Comparison of ENCODE assay signal across 1 cellular context in the genomic region with DNA sequence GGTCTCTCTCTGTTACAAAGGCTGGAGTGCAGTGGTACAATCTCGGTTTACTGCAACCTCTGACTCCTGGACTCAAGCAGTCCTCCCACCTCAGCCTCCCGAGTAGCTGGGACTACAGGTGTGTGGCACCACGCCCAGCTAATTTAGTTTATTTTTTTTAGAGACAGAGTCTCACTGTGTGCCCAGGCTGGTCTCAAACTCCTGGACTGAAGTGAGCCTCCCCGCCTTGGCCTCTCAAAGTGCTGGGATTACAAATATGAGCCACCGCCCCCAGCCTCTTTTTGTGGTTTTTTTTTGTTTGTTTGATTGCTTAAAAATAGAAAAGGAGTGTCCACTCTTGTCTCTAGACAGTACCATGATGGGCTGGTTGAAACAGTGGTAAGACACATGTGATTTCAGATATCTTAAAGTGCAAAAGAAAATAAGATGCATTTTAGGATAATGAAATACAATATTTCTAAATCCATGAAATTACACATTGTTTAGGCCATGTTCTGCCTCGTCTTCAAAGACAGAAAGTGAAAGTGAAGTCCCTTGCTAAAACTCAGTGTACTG.
TF ChIP-seq lines count a peak whose summit lies in the region.

No MANE protein-coding gene starts in this region.

TF ChIP-seq in GM12878, 131 proteins besides CTCF, POLR2A, EP300 and RAD21:
- TF ChIP-seq, protein P1, sequence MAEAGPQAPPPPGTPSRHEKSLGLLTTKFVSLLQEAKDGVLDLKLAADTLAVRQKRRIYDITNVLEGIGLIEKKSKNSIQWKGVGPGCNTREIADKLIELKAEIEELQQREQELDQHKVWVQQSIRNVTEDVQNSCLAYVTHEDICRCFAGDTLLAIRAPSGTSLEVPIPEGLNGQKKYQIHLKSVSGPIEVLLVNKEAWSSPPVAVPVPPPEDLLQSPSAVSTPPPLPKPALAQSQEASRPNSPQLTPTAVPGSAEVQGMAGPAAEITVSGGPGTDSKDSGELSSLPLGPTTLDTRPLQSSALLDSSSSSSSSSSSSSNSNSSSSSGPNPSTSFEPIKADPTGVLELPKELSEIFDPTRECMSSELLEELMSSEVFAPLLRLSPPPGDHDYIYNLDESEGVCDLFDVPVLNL (IDR thresholded peaks at IDR 0.05; ENCODE audit: low read depth, low read length) = no peak
- TF ChIP-seq, protein P2, sequence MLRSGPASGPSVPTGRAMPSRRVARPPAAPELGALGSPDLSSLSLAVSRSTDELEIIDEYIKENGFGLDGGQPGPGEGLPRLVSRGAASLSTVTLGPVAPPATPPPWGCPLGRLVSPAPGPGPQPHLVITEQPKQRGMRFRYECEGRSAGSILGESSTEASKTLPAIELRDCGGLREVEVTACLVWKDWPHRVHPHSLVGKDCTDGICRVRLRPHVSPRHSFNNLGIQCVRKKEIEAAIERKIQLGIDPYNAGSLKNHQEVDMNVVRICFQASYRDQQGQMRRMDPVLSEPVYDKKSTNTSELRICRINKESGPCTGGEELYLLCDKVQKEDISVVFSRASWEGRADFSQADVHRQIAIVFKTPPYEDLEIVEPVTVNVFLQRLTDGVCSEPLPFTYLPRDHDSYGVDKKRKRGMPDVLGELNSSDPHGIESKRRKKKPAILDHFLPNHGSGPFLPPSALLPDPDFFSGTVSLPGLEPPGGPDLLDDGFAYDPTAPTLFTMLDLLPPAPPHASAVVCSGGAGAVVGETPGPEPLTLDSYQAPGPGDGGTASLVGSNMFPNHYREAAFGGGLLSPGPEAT (IDR thresholded peaks at IDR 0.05; ENCODE audit: low read depth) = no peak
- TF ChIP-seq NFYA (IDR thresholded peaks at IDR 0.05; ENCODE audit: borderline replicate concordance, low read depth, low read length) (no peak), TARDBP (IDR thresholded peaks at IDR 0.05; ENCODE audit: borderline replicate concordance) (no peak), IRF4 (IDR thresholded peaks at IDR 0.05; ENCODE audit: low read depth, low read length) (no peak)
- TF ChIP-seq, protein P3, sequence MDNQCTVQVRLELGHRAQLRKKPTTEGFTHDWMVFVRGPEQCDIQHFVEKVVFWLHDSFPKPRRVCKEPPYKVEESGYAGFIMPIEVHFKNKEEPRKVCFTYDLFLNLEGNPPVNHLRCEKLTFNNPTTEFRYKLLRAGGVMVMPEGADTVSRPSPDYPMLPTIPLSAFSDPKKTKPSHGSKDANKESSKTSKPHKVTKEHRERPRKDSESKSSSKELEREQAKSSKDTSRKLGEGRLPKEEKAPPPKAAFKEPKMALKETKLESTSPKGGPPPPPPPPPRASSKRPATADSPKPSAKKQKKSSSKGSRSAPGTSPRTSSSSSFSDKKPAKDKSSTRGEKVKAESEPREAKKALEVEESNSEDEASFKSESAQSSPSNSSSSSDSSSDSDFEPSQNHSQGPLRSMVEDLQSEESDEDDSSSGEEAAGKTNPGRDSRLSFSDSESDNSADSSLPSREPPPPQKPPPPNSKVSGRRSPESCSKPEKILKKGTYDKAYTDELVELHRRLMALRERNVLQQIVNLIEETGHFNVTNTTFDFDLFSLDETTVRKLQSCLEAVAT (IDR thresholded peaks at IDR 0.05) = no peak
